In genomic region chr16:3066440-3066748, GRCh38 we compare ENCODE assay signal across 12 cellular contexts. TPM values are rescaled to one million over a fixed set of nuclear protein-coding genes. Genes with fewer than 3 reads are reported as not detected.
DNase-seq lines count a peak whose midpoint lies in the region; ATAC-seq and TF ChIP-seq lines count a peak whose summit lies in the region.
"Had no signal": no experiment of that assay in that cellular context is flagged by ENCODE, and none has a peak within 500 bp of the region (broad histone marks: within the 10 kb centered on the region; RNA-seq: fewer than 3 reads in every experiment).

No MANE protein-coding gene starts in this region.

- H2AK5ac ChIP-seq in mesenchymal stem cell (ENCODE audit: low read length, severe bottlenecking) = peak overlapping the region; percentile 6

- H3K79me1 ChIP-seq in mesenchymal stem cell (replicated peaks; ENCODE audit: low read length, poor library complexity, severe bottlenecking) = peaks cover 7% of the 10 kb centered on the region

- H3K4me2 ChIP-seq in mesenchymal stem cell (ENCODE audit: low read length, poor library complexity, severe bottlenecking) = peak overlapping the region; percentile 29

- CTCF ChIA-PET in activated naive CD4-positive, alpha-beta T cell treated with anti-CD3 and anti-CD28 coated beads for 36 hours (lab: Charles Lee) = interaction anchor here (0.8 to 11.2 kb wide), 2 partner anchors 35 to 64 kb away, joined by 3 to 187 read pairs; partner anchors contain the start of gene ZNF213

- no peak overlapping the region for H2BK120ac ChIP-seq in mesenchymal stem cell (ENCODE audit: low read depth, low read length)

- intact Hi-C loops in activated naive CD4-positive, alpha-beta T cell treated with anti-CD3 and anti-CD28 coated beads for 36 hours (cut with micrococcal nuclease) = no loop called here
- intact Hi-C loops in thyroid gland (cut with DNase I) = loop anchor here (10.0 kb wide), 1 partner anchor 58 kb away; no protein-coding TSS in a partner anchor

- H2AFZ ChIP-seq in mesenchymal stem cell (ENCODE audit: low read depth, low read length) = no peak overlapping the region

- peak overlapping the region; percentile 94 for H3K4me3 Mint-ChIP-seq in activated naive CD4-positive, alpha-beta T cell treated with anti-CD3 and anti-CD28 coated beads for 36 hours
- peak overlapping the region; percentile 100 for H3K4me3 Mint-ChIP-seq in activated naive CD8-positive, alpha-beta T cell treated with anti-CD3 and anti-CD28 coated beads, Interleukin-2, amount 50 U/mL, for 24 hours

- no peak overlapping the region for H3K23ac ChIP-seq in mesenchymal stem cell (ENCODE audit: low read length in 2 of 2)

- DNase-seq in activated naive CD4-positive, alpha-beta T cell treated with anti-CD3 and anti-CD28 coated beads for 36 hours = no peak
- DNase-seq in activated naive CD4-positive, alpha-beta T cell (lab: John Stamatoyannopoulos, UW) = no peak
- no peak for DNase-seq in activated naive CD8-positive, alpha-beta T cell treated with anti-CD3 and anti-CD28 coated beads, Interleukin-2, amount 50 U/mL, for 24 hours
- no peak for DNase-seq in mesenchymal stem cell
- DNase-seq in thyroid gland = no peak
- no peak for DNase-seq in Ammon's horn (ENCODE audit: low spot score)
- DNase-seq in NCI-H2227 (lab: John Stamatoyannopoulos, UW; ENCODE audit: unreplicated experiment) = no peak
- DNase-seq in GM20000 (ENCODE audit: low spot score) = no peak
- DNase-seq: amniotic stem cell, NCI-H524, T-helper 9 cell had no signal

- H4K8ac ChIP-seq in mesenchymal stem cell (ENCODE audit: low read length) = no peak overlapping the region

- no peak overlapping the region for H2BK5ac ChIP-seq in mesenchymal stem cell (ENCODE audit: low read depth, low read length, poor library complexity, severe bottlenecking)

- no peak overlapping the region for H3K18ac ChIP-seq in mesenchymal stem cell (ENCODE audit: low read depth in 1 of 2, low read length in 2 of 2)

- H3K4me3 ChIP-seq in mesenchymal stem cell (ENCODE audit: insufficient read depth in 1 of 2, low read depth in 1 of 2, low read length in 2 of 2) (peak overlapping the region in 1 of 2 experiments; percentile 27), thyroid gland (replicated peaks in 1 of 3) (peak overlapping the region in 1 of 3 donors; percentile 18)
- H3K4me3 ChIP-seq: K562 had no signal

- H3K9ac ChIP-seq in mesenchymal stem cell (ENCODE audit: low read length) = no peak overlapping the region

- peaks cover 43% of the 10 kb centered on the region for H3K36me3 Mint-ChIP-seq in activated naive CD4-positive, alpha-beta T cell treated with anti-CD3 and anti-CD28 coated beads for 36 hours (ENCODE audit: low read depth)
- H3K36me3 Mint-ChIP-seq in activated naive CD8-positive, alpha-beta T cell treated with anti-CD3 and anti-CD28 coated beads, Interleukin-2, amount 50 U/mL, for 24 hours (ENCODE audit: low read depth) = peaks cover 41% of the 10 kb centered on the region

- peaks cover 0 to 24% of the 10 kb centered on the region in 2 experiments for H3K27me3 ChIP-seq in mesenchymal stem cell (ENCODE audit: control insufficient read depth in 1 of 2, insufficient read depth in 1 of 2, low read length in 2 of 2)
- no peaks in the 10 kb centered on the region for H3K27me3 ChIP-seq in thyroid gland

- H3K27me3 Mint-ChIP-seq in activated naive CD4-positive, alpha-beta T cell treated with anti-CD3 and anti-CD28 coated beads for 36 hours (ENCODE audit: low read depth) = no peaks in the 10 kb centered on the region
- H3K27me3 Mint-ChIP-seq in activated naive CD8-positive, alpha-beta T cell treated with anti-CD3 and anti-CD28 coated beads, Interleukin-2, amount 50 U/mL, for 24 hours = no peaks in the 10 kb centered on the region

- no peaks in the 10 kb centered on the region for H3K9me3 Mint-ChIP-seq in activated naive CD4-positive, alpha-beta T cell treated with anti-CD3 and anti-CD28 coated beads for 36 hours
- H3K9me3 Mint-ChIP-seq in activated naive CD8-positive, alpha-beta T cell treated with anti-CD3 and anti-CD28 coated beads, Interleukin-2, amount 50 U/mL, for 24 hours = no peaks in the 10 kb centered on the region

- H4K91ac ChIP-seq in mesenchymal stem cell (ENCODE audit: low read length) = no peak overlapping the region

- H3K27ac Mint-ChIP-seq in activated naive CD4-positive, alpha-beta T cell treated with anti-CD3 and anti-CD28 coated beads for 36 hours = peak overlapping the region; percentile 97
- peak overlapping the region; percentile 100 for H3K27ac Mint-ChIP-seq in activated naive CD8-positive, alpha-beta T cell treated with anti-CD3 and anti-CD28 coated beads, Interleukin-2, amount 50 U/mL, for 24 hours

- ATAC-seq in activated naive CD8-positive, alpha-beta T cell treated with anti-CD3 and anti-CD28 coated beads, Interleukin-2, amount 50 U/mL, for 24 hours = no peak
- ATAC-seq: K562 had no signal

- no peak overlapping the region for H3K4ac ChIP-seq in mesenchymal stem cell (ENCODE audit: low read depth in 1 of 2, low read length in 2 of 2)

- peaks cover 63% of the 10 kb centered on the region for H3K4me1 Mint-ChIP-seq in activated naive CD4-positive, alpha-beta T cell treated with anti-CD3 and anti-CD28 coated beads for 36 hours (ENCODE audit: low read depth)
- peaks cover 64% of the 10 kb centered on the region for H3K4me1 Mint-ChIP-seq in activated naive CD8-positive, alpha-beta T cell treated with anti-CD3 and anti-CD28 coated beads, Interleukin-2, amount 50 U/mL, for 24 hours

- H3K14ac ChIP-seq in mesenchymal stem cell (ENCODE audit: low read length in 2 of 2) = no peak overlapping the region

- TF ChIP-seq CTCF in thyroid gland (IDR thresholded peaks at IDR 0.05) (no peak), GM20000 (IDR thresholded peaks at IDR 0.05; ENCODE audit: extremely low read depth, missing control alignments) (no peak)

- no peaks in the 10 kb centered on the region for H3K9me3 ChIP-seq in mesenchymal stem cell (ENCODE audit: control insufficient read depth, low read length)
- H3K9me3 ChIP-seq in thyroid gland = no peaks in the 10 kb centered on the region

- WGBS in mesenchymal stem cell = 98% methylated on average over 6 of the region's 7 CpGs
- WGBS in thyroid gland, 2 donors = 78% methylated on average over 6 of the region's 7 CpGs; no CpG with 5 or more reads in 1 of the 2 donors

- H3K4me1 ChIP-seq in mesenchymal stem cell (ENCODE audit: control insufficient read depth, insufficient read depth, low read depth, low read length) = peaks cover 26% of the 10 kb centered on the region
- H3K4me1 ChIP-seq in thyroid gland = peaks cover 0 to 34% of the 10 kb centered on the region in 2 donors

- H2BK12ac ChIP-seq in mesenchymal stem cell (ENCODE audit: low read length in 2 of 2) = peak overlapping the region in 1 of 2 experiments; percentile 37

- H3K36me3 ChIP-seq in mesenchymal stem cell (ENCODE audit: control insufficient read depth in 1 of 2, insufficient read depth in 2 of 2, low read depth in 1 of 2, low read length in 2 of 2) (peaks cover 0 to 26% of the 10 kb centered on the region in 2 experiments), thyroid gland (no peaks in the 10 kb centered on the region)

- TF ChIP-seq POLR2A in thyroid gland (IDR thresholded peaks at IDR 0.05) = no peak

- H2BK15ac ChIP-seq in mesenchymal stem cell (ENCODE audit: low read depth, poor library complexity, severe bottlenecking) = no peak overlapping the region

- H3K27ac ChIP-seq in mesenchymal stem cell (ENCODE audit: low read length, poor library complexity, severe bottlenecking) (no peak overlapping the region), thyroid gland (peak overlapping the region in 2 of 3 donors; percentile 71 to 76)

RNA-seq across cellular contexts. Expression of gene IL32, which starts 1.0 kb away (rescaled TPM):
- 100 to 1,000 TPM; 964 to 991 TPM for total RNA-seq in activated naive CD4-positive, alpha-beta T cell treated with anti-CD3 and anti-CD28 coated beads for 36 hours
- polyA plus RNA-seq in mesenchymal stem cell (2013, experiment 1 of 2) = 5.7 TPM
- polyA plus RNA-seq in mesenchymal stem cell (2013, experiment 2 of 2) = 5.9 TPM
- 10 to 100 TPM; 24.0 to 53.6 (median 28.9) TPM for total RNA-seq in thyroid gland

RNA-seq across cellular contexts. Expression of gene MMP25, which starts 20.0 kb away (rescaled TPM):
- under 1 TPM; 0.29 to 0.37 TPM for total RNA-seq in activated naive CD4-positive, alpha-beta T cell treated with anti-CD3 and anti-CD28 coated beads for 36 hours
- 0.01 TPM for polyA plus RNA-seq in mesenchymal stem cell (2013, experiment 1 of 2)
- polyA plus RNA-seq in mesenchymal stem cell (2013, experiment 2 of 2) = 0.01 TPM
- 1 to 10 TPM in 1 of 4 donors, under 1 TPM in 3; 0.49 to 1.6 (median 0.70) TPM for total RNA-seq in thyroid gland

RNA-seq across cellular contexts. Expression of gene BICDL2, which starts 29.6 kb away (rescaled TPM):
- total RNA-seq in activated naive CD4-positive, alpha-beta T cell treated with anti-CD3 and anti-CD28 coated beads for 36 hours = not detected
- polyA plus RNA-seq in mesenchymal stem cell (2013, experiment 1 of 2) = not detected
- not detected for polyA plus RNA-seq in mesenchymal stem cell (2013, experiment 2 of 2)
- total RNA-seq in thyroid gland = 10 to 100 TPM in 3 of 4 donors, 1 to 10 TPM in 1; 7.3 to 17.8 (median 14.6) TPM

RNA-seq across cellular contexts. Expression of gene ZSCAN10, which starts 32.7 kb away (rescaled TPM):
- under 1 TPM in 1 of 2 experiments, not detected in 1; 0.26 TPM for total RNA-seq in activated naive CD4-positive, alpha-beta T cell treated with anti-CD3 and anti-CD28 coated beads for 36 hours
- polyA plus RNA-seq in mesenchymal stem cell (2013, experiment 1 of 2) = not detected
- not detected for polyA plus RNA-seq in mesenchymal stem cell (2013, experiment 2 of 2)
- total RNA-seq in thyroid gland = not detected
- polyA plus RNA-seq: K562 had no signal

RNA-seq across cellular contexts. Expression of gene THOC6, which starts 42.6 kb away (rescaled TPM):
- 10 to 100 TPM; 40.6 to 41.0 TPM for total RNA-seq in activated naive CD4-positive, alpha-beta T cell treated with anti-CD3 and anti-CD28 coated beads for 36 hours
- polyA plus RNA-seq in mesenchymal stem cell (2013, experiment 1 of 2) = 11.3 TPM
- 11.1 TPM for polyA plus RNA-seq in mesenchymal stem cell (2013, experiment 2 of 2)
- total RNA-seq in thyroid gland = 10 to 100 TPM; 16.5 to 19.1 (median 17.6) TPM

Comparison
In these comparisons a context has a peak if more than half of its experiments do, and no peak if none do; other contexts are left out.
1. RNA of gene IL32, which starts 1.0 kb away (total RNA-seq): 964 to 991 TPM in activated naive CD4-positive, alpha-beta T cell treated with anti-CD3 and anti-CD28 coated beads for 36 hours; 24.0 to 53.6 TPM in thyroid gland; every median in the first group is over 10 times any median in the second.
2. RNA of gene BICDL2, which starts 29.6 kb away (total RNA-seq): 7.3 to 17.8 TPM in thyroid gland; not detected in activated naive CD4-positive, alpha-beta T cell treated with anti-CD3 and anti-CD28 coated beads for 36 hours; every median in the first group is over 4 times any median in the second.